In the genomic region with DNA sequence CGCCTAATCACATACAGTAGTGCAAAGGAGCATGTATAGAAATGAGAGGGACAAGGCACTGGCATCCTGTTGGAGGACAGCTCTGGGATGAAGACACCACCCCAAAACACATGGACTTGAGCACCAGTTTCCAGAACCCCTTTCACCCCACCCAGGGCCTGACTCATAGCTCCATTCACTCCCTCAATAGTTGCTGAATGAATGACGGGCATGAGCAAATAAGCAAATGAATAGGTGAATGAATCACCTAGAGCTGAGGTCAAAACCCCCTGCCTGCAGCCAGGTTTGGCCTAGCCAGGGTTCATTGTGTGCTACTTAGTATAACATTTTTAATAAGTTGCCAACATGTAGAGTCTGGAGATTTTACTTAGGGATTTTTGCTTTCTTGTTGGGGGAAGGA, we compare ENCODE assay signal across 11 cellular contexts.
DNase-seq lines count a peak whose midpoint lies in the region; ATAC-seq and TF ChIP-seq lines count a peak whose summit lies in the region.
"Had no signal": no experiment of that assay in that cellular context is flagged by ENCODE, and none has a peak within 500 bp of the region (broad histone marks: within the 10 kb centered on the region; RNA-seq: fewer than 3 reads in every experiment).

No MANE protein-coding gene starts in this region.

- H3K9me3 ChIP-seq in HAP-1 (no peaks in the 10 kb centered on the region; the same call in 1 of the 2 replicates), heart right ventricle (no peaks in the 10 kb centered on the region)
- H3K9me3 ChIP-seq: Caco-2 had no signal

- H3K4me3 ChIP-seq in HAP-1, result no peak overlapping the region
- H3K4me3 ChIP-seq in heart right ventricle, result no peak overlapping the region
- H3K4me3 ChIP-seq: neural progenitor cell had no signal

- DNase-seq in HAP-1 (ENCODE audit: low spot score in 2 of 2) (peak; percentile 29 to 30), NCI-H69 (lab: John Stamatoyannopoulos, UW) (peak; percentile 83), omental fat pad (ENCODE audit: low spot score) (no peak), heart right ventricle (no peak)
- no peak for DNase-seq in activated CD8-positive, alpha-beta memory T cell treated with anti-CD3 and anti-CD28 coated beads, Interleukin-2, amount 50 U/mL, for 4 hours
- DNase-seq: Caco-2; effector CD8-positive, alpha-beta T cell; NCI-H1436 treated with DMSO at 0.1 percent for 48 hours had no signal

- H3K27me3 ChIP-seq in HAP-1 (ENCODE audit: low read depth) (no peaks in the 10 kb centered on the region), heart right ventricle (no peaks in the 10 kb centered on the region)
- H3K27me3 ChIP-seq: neural progenitor cell had no signal

- peak; percentile 85 for ATAC-seq in esophagus mucosa
- ATAC-seq in omental fat pad (ENCODE audit: low FRiP score), result peak; percentile 74
- no peak for ATAC-seq in GM21529 (IDR thresholded peaks at IDR 0.05; ENCODE audit: unreplicated experiment)
- ATAC-seq in heart right ventricle, result no peak

- no peak for TF ChIP-seq CTCF in omental fat pad (IDR thresholded peaks at IDR 0.05)
- no peak for TF ChIP-seq CTCF in heart right ventricle (IDR thresholded peaks at IDR 0.05)

- intact Hi-C loops in heart right ventricle (cut with DNase I), result no loop called here

- WGBS in heart right ventricle, 2 donors, result 94 to 95% methylated on average over 2 of the region's 2 CpGs

- in situ Hi-C loops in HAP-1 (cut with MboI; ENCODE audit: low sequenced_read_pairs), result no loop called here

- H3K4me1 ChIP-seq in HAP-1, result peaks cover 12% of the 10 kb centered on the region
- H3K4me1 ChIP-seq in heart right ventricle, result peaks cover 0 to 1% (median 0%) of the 10 kb centered on the region in 9 donors
- H3K4me1 ChIP-seq: neural progenitor cell had no signal

- H3K27ac ChIP-seq in heart right ventricle, result no peak overlapping the region
- H3K27ac ChIP-seq: neural progenitor cell had no signal

- H3K36me3 ChIP-seq in HAP-1 (replicated peaks) (no peaks in the 10 kb centered on the region), heart right ventricle (peaks cover 0 to 91% (median 0%) of the 10 kb centered on the region in 9 donors)
- H3K36me3 ChIP-seq: neural progenitor cell had no signal

Comparison
In these comparisons a context has a peak if more than half of its experiments do, and no peak if none do; other contexts are left out.
1. DNase-seq: peak in HAP-1 (2 of 2) and NCI-H69 (single experiment); none in omental fat pad (single experiment), heart right ventricle (0 of 2) and activated CD8-positive, alpha-beta memory T cell treated with anti-CD3 and anti-CD28 coated beads, Interleukin-2, amount 50 U/mL, for 4 hours (single experiment).
2. ATAC-seq: peak in esophagus mucosa (single experiment) and omental fat pad (single experiment); none in GM21529 (single experiment) and heart right ventricle (0 of 8).